ENCODE assay signal across 1 cellular context in the genomic region with DNA sequence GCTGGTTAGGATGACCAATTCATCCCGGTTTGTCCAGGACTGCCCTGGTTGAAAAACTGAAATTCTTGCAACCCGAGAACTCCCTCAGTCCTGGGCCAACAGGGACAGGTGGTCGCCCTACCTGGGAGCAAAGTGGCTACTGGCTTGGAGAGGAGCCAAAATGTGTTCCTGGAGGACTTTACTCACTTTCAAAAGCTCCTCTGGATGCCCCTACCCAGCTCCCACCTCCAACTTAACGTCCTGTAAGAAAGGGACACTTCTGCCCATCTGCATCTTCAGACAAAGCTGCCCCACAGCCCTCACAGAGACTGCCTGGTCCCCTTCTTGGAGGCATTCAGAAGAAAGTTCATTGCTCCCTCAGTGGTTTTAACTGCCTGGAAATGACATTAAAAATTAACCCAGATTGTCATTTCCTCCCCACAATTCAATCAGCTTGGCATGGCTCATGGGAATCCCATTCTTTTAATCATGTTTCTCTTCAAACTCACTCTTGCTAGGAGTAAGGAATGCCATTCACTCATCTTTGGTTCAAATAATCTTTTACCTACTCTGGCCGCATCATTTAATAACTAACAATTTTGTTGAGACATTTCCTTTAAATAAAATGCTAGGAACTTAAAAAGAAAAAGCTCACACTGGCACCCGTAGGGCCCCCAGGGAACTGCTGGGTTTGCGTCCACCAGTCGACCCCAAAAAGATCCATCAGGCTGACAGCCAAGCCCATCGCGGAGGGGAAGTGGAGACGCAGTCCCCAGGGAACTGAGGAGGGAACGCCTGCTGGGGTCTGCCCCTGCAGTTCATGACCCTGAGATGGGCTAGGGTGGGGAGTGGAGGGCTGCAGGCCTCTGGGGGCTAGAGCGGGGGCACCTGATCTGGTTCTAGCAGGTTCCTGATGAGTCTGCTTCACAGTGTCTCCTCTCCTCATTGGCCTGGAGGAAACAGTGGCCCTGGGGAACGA.
TF ChIP-seq lines count a peak whose summit lies in the region.

No MANE protein-coding gene starts in this region.

TF ChIP-seq in SK-N-SH, 30 proteins besides CTCF, POLR2A, EP300 and RAD21 (continued from another document):
- TF ChIP-seq, protein P1, sequence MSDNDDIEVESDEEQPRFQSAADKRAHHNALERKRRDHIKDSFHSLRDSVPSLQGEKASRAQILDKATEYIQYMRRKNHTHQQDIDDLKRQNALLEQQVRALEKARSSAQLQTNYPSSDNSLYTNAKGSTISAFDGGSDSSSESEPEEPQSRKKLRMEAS (IDR thresholded peaks at IDR 0.05; ENCODE audit: low read depth), result no peak
- TF ChIP-seq, protein P2, sequence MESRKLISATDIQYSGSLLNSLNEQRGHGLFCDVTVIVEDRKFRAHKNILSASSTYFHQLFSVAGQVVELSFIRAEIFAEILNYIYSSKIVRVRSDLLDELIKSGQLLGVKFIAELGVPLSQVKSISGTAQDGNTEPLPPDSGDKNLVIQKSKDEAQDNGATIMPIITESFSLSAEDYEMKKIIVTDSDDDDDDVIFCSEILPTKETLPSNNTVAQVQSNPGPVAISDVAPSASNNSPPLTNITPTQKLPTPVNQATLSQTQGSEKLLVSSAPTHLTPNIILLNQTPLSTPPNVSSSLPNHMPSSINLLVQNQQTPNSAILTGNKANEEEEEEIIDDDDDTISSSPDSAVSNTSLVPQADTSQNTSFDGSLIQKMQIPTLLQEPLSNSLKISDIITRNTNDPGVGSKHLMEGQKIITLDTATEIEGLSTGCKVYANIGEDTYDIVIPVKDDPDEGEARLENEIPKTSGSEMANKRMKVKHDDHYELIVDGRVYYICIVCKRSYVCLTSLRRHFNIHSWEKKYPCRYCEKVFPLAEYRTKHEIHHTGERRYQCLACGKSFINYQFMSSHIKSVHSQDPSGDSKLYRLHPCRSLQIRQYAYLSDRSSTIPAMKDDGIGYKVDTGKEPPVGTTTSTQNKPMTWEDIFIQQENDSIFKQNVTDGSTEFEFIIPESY (IDR thresholded peaks at IDR 0.05; ENCODE audit: borderline replicate concordance, low read depth), result no peak
- TF ChIP-seq YY1 (IDR thresholded peaks at IDR 0.05; ENCODE audit: low read depth) (no peak), FOXJ3 (CRISPR knock-in tag; IDR thresholded peaks at IDR 0.05) (no peak)
- TF ChIP-seq, protein P3, sequence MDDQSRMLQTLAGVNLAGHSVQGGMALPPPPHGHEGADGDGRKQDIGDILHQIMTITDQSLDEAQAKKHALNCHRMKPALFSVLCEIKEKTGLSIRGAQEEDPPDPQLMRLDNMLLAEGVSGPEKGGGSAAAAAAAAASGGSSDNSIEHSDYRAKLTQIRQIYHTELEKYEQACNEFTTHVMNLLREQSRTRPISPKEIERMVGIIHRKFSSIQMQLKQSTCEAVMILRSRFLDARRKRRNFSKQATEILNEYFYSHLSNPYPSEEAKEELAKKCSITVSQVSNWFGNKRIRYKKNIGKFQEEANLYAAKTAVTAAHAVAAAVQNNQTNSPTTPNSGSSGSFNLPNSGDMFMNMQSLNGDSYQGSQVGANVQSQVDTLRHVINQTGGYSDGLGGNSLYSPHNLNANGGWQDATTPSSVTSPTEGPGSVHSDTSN (IDR thresholded peaks at IDR 0.05), result no peak
- TF ChIP-seq, protein P4, sequence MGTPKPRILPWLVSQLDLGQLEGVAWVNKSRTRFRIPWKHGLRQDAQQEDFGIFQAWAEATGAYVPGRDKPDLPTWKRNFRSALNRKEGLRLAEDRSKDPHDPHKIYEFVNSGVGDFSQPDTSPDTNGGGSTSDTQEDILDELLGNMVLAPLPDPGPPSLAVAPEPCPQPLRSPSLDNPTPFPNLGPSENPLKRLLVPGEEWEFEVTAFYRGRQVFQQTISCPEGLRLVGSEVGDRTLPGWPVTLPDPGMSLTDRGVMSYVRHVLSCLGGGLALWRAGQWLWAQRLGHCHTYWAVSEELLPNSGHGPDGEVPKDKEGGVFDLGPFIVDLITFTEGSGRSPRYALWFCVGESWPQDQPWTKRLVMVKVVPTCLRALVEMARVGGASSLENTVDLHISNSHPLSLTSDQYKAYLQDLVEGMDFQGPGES (IDR thresholded peaks at IDR 0.05; ENCODE audit: low read depth, low read length), result no peak
